ENCODE assay signal across 15 cellular contexts in the genomic region with DNA sequence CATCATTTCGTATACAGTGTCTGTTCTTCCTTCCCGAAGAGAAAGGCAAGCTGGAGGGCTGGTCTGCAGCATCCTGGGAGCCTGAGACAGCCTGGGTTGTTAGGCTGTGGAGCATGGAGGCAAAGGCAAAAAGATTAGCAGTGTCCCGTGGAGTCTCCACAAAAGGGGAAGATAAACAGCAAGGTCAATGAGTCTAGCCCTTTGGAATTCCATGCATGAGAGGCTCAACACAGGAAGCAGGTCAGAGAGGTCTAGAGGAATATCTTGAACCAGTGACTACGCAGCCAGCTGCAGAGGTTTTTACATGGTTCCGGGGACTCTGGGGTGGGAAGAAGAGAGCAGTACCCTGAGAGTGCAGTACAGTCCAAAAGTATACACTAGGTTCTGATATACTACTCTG. TPM values are rescaled to one million over a fixed set of nuclear protein-coding genes. Genes with fewer than 3 reads are reported as not detected.
DNase-seq lines count a peak whose midpoint lies in the region; ATAC-seq and TF ChIP-seq lines count a peak whose summit lies in the region.
"Had no signal": no experiment of that assay in that cellular context is flagged by ENCODE, and none has a peak within 500 bp of the region (broad histone marks: within the 10 kb centered on the region; RNA-seq: fewer than 3 reads in every experiment).

No MANE protein-coding gene starts in this region.

- H3K4me3 ChIP-seq in PC-3 (ENCODE audit: low read length) (no peak overlapping the region), fibroblast of lung (replicated peaks in 1 of 4; ENCODE audit: control extremely low read depth in 1 of 4, insufficient read depth in 1 of 4, low read depth in 3 of 4, low read length in 4 of 4) (no peak overlapping the region), neuronal stem cell (ENCODE audit: low read length in 2 of 2) (no peak overlapping the region)

- no peak overlapping the region for H2BK5ac ChIP-seq in neuronal stem cell (ENCODE audit: low read length)

- H3K36me3 ChIP-seq in PC-3 (ENCODE audit: low read depth, low read length), result no peaks in the 10 kb centered on the region
- no peaks in the 10 kb centered on the region for H3K36me3 ChIP-seq in fibroblast of lung (ENCODE audit: control insufficient read depth, insufficient read depth, low read length)
- no peaks in the 10 kb centered on the region for H3K36me3 ChIP-seq in neuronal stem cell (replicated peaks in 1 of 2; ENCODE audit: control insufficient read depth in 2 of 2, insufficient read depth in 2 of 2, low read length in 2 of 2)
- H3K36me3 ChIP-seq: neutrophil had no signal

- POLR2A ChIA-PET in PC-3 (lab: Charles Lee; ENCODE audit: unreplicated experiment) (no interaction called here), T-cell (lab: Charles Lee) (no interaction called here)

- no peaks in the 10 kb centered on the region for H3K9me2 ChIP-seq in PC-3 (replicated peaks; ENCODE audit: low read length)

- no peaks in the 10 kb centered on the region for H3K9me3 Mint-ChIP-seq in T-cell

- no peak overlapping the region for H2BK12ac ChIP-seq in neuronal stem cell (ENCODE audit: low read length)

- H3F3A ChIP-seq in PC-3 (ENCODE audit: low read length, unreplicated experiment), result no peaks in the 10 kb centered on the region

- no peak overlapping the region for H3K4me3 Mint-ChIP-seq in T-cell

- H3K27me3 ChIP-seq in PC-3 (ENCODE audit: low read length) (no peaks in the 10 kb centered on the region), fibroblast of lung (ENCODE audit: control insufficient read depth, insufficient read depth, low read length) (no peaks in the 10 kb centered on the region), neuronal stem cell (ENCODE audit: control insufficient read depth in 3 of 3, insufficient read depth in 3 of 3, low read depth in 1 of 3, low read length in 3 of 3) (peaks cover 0 to 3% (median 0%) of the 10 kb centered on the region in 3 experiments)
- H3K27me3 ChIP-seq: neutrophil had no signal

- no peaks in the 10 kb centered on the region for H3K79me2 ChIP-seq in PC-3 (ENCODE audit: low read length)
- no peaks in the 10 kb centered on the region for H3K79me2 ChIP-seq in fibroblast of lung (ENCODE audit: control insufficient read depth, insufficient read depth, low read length)

- no peak overlapping the region for H2AFZ ChIP-seq in PC-3 (ENCODE audit: low read length)
- H2AFZ ChIP-seq in fibroblast of lung (ENCODE audit: low read length), result no peak overlapping the region
- H2AFZ ChIP-seq in neuronal stem cell (ENCODE audit: low read length), result no peak overlapping the region

- peaks cover 17% of the 10 kb centered on the region for H3K36me3 Mint-ChIP-seq in T-cell

- peaks cover 5% of the 10 kb centered on the region; the same call in 1 of the 2 replicates for H3K4me1 ChIP-seq in PC-3 (ENCODE audit: insufficient read depth, low read length)
- H3K4me1 ChIP-seq in fibroblast of lung (ENCODE audit: control insufficient read depth, extremely low read depth, insufficient read depth, low read length), result no peaks in the 10 kb centered on the region
- H3K4me1 ChIP-seq in neuronal stem cell (ENCODE audit: control insufficient read depth in 2 of 2, insufficient read depth in 1 of 2, low read depth in 1 of 2, low read length in 2 of 2), result peaks cover 2 to 4% of the 10 kb centered on the region in 2 donors

- H3K4me2 ChIP-seq in PC-3 (ENCODE audit: low read length) (no peak overlapping the region), fibroblast of lung (ENCODE audit: extremely low read depth, insufficient read depth, low read length) (no peak overlapping the region), neuronal stem cell (ENCODE audit: insufficient read depth, low read length, poor library complexity, severe bottlenecking) (no peak overlapping the region)

- DNase-seq in GM04503 (ENCODE audit: low read depth), result peak; percentile 22
- peak; percentile 15 for DNase-seq in PC-3
- DNase-seq in fibroblast of lung (ENCODE audit: low read depth in 2 of 2), result peak; percentile 7 to 62
- DNase-seq in neuronal stem cell (ENCODE audit: low spot score), result peak; percentile 53
- DNase-seq in T-cell, result no peak
- no peak for DNase-seq in NCI-H1092 treated with DMSO at 0.1 percent for 48 hours (lab: John Stamatoyannopoulos, UW)
- DNase-seq in sciatic nerve (ENCODE audit: low spot score), result no peak
- DNase-seq: KBM-7; NCI-H2171 treated with DMSO at 0.1 percent for 48 hours; stimulated activated CD4-positive, alpha-beta T cell treated with anti-CD3 and anti-CD28 coated beads, Interleukin-4, amount 100 ng/mL, for 24 hours had no signal

- no peak overlapping the region for H3K27ac Mint-ChIP-seq in T-cell

- TF ChIP-seq CTCF in PC-3 (conservative IDR thresholded peaks at IDR 0.05; ENCODE audit: low read depth, low read length), result no peak
- TF ChIP-seq CTCF in fibroblast of lung (conservative IDR thresholded peaks at IDR 0.05 in 1 of 2, IDR thresholded peaks at IDR 0.05 in 1 of 2; ENCODE audit: low read depth in 1 of 2, low read length in 2 of 2), result no peak

- no peak overlapping the region for H2BK120ac ChIP-seq in neuronal stem cell (ENCODE audit: low read depth, low read length)

- H3K23ac ChIP-seq in neuronal stem cell (ENCODE audit: low read depth, low read length, poor library complexity), result no peak overlapping the region

- H3K9ac ChIP-seq in PC-3 (ENCODE audit: low read length) (no peak overlapping the region), fibroblast of lung (ENCODE audit: insufficient read depth, low read length) (no peak overlapping the region), neuronal stem cell (ENCODE audit: low read depth, low read length, poor library complexity) (no peak overlapping the region)

- no peak overlapping the region for H3K18ac ChIP-seq in neuronal stem cell (ENCODE audit: low read length)

- H3K4ac ChIP-seq in neuronal stem cell (ENCODE audit: low read length), result no peak overlapping the region

- no peak overlapping the region for H3K27ac ChIP-seq in PC-3 (ENCODE audit: low read length)
- no peak overlapping the region for H3K27ac ChIP-seq in fibroblast of lung (ENCODE audit: insufficient read depth, low read length)
- no peak overlapping the region for H3K27ac ChIP-seq in neuronal stem cell (replicated peaks; ENCODE audit: low read length)
- H3K27ac ChIP-seq: neutrophil had no signal

- no peak overlapping the region for H2AK5ac ChIP-seq in neuronal stem cell (ENCODE audit: low read depth, low read length)

- peaks cover 0 to 4% of the 10 kb centered on the region in 2 donors for H3K27me3 Mint-ChIP-seq in T-cell

- H3K9me3 ChIP-seq in PC-3 (ENCODE audit: low read length) (no peaks in the 10 kb centered on the region), fibroblast of lung (ENCODE audit: control insufficient read depth, insufficient read depth, low read depth, low read length) (no peaks in the 10 kb centered on the region), neuronal stem cell (replicated peaks in 1 of 2; ENCODE audit: control insufficient read depth in 2 of 2, insufficient read depth in 1 of 2, low read depth in 1 of 2, low read length in 2 of 2) (no peaks in the 10 kb centered on the region)
- H3K9me3 ChIP-seq: neutrophil had no signal

- BruUV-seq in PC-3 (replicated peaks; lab: Mats Ljungman, UMichigan), result no TSS peak

- no peaks in the 10 kb centered on the region for H4K20me1 ChIP-seq in PC-3 (ENCODE audit: low read length)
- no peaks in the 10 kb centered on the region for H4K20me1 ChIP-seq in fibroblast of lung (ENCODE audit: control insufficient read depth, extremely low read depth, insufficient read depth, low read length)

- H3K4me1 Mint-ChIP-seq in T-cell, result no peaks in the 10 kb centered on the region

- H3K79me1 ChIP-seq in neuronal stem cell (ENCODE audit: low read depth, low read length), result no peaks in the 10 kb centered on the region

- CTCF ChIA-PET in PC-3 (lab: Charles Lee) (no interaction called here), T-cell (lab: Charles Lee) (no interaction called here)

- no peak overlapping the region for H4K8ac ChIP-seq in neuronal stem cell (ENCODE audit: low read depth, low read length)

- no CpG with 5 or more reads among the region's 5 CpGs for WGBS in neuronal stem cell (ENCODE audit: extremely low coverage in 2 of 2, insufficient read length in 2 of 2, insufficient replicate concordance in 1 of 2), 2 donors

- ATAC-seq in PC-3, result peak; percentile 29; the same call in 1 of the 2 replicates
- no peak for ATAC-seq in T-cell (replicated peaks in 1 of 4)
- no peak for ATAC-seq in sciatic nerve
- no peak for ATAC-seq in HG03045 (IDR thresholded peaks at IDR 0.05; ENCODE audit: unreplicated experiment)
- ATAC-seq: activated CD4-positive, CD25-positive, alpha-beta regulatory T cell treated with anti-CD3 and anti-CD28 coated beads, Interleukin-2, amount 50 U/mL, for 24 hours; Right ventricle myocardium inferior had no signal

- H4K91ac ChIP-seq in neuronal stem cell (ENCODE audit: low read depth, low read length, poor library complexity), result no peak overlapping the region

- intact Hi-C loops in PC-3 (cut with micrococcal nuclease) (no loop called here), sciatic nerve (cut with DNase I) (no loop called here)

- no peak overlapping the region for H3K14ac ChIP-seq in neuronal stem cell (ENCODE audit: low read length)

- H2BK15ac ChIP-seq in neuronal stem cell (ENCODE audit: low read length), result no peak overlapping the region

RNA-seq across cellular contexts. Expression of gene MCF2, which starts 12.2 kb away (rescaled TPM):
- total RNA-seq in PC-3 (2014; rRNA removed) (not detected in 2 replicates), fibroblast of lung (under 0.01 TPM in 2 replicates), T-cell (1 to 10 TPM in 1 of 5 donors, under 1 TPM in 4; 0.43 to 1.1 (median 0.82) TPM), sciatic nerve (0.31 TPM)
- polyA plus RNA-seq in fibroblast of lung, result 0.05 and 0.06 TPM in 2 replicates
- polyA plus RNA-seq in fibroblast of lung (2012), result not detected in 2 replicates
- not detected in 2 replicates for polyA minus RNA-seq in fibroblast of lung (ENCODE audit: low replicate concordance)
- 0.08 TPM for polyA plus RNA-seq in neuronal stem cell (2013, experiment 1 of 2)
- 0.08 TPM for polyA plus RNA-seq in neuronal stem cell (2013, experiment 2 of 2)
- total RNA-seq: subcutaneous adipose tissue had no signal

Comparison
In these comparisons a context has a peak if more than half of its experiments do, and no peak if none do; other contexts are left out.
1. DNase-seq: peak in GM04503 (single experiment), PC-3 (single experiment), fibroblast of lung (2 of 2) and neuronal stem cell (single experiment); none in T-cell (0 of 34), NCI-H1092 treated with DMSO at 0.1 percent for 48 hours (single experiment) and sciatic nerve (single experiment).